Comparison of ENCODE assay signal across 1 cellular context in the genomic region with DNA sequence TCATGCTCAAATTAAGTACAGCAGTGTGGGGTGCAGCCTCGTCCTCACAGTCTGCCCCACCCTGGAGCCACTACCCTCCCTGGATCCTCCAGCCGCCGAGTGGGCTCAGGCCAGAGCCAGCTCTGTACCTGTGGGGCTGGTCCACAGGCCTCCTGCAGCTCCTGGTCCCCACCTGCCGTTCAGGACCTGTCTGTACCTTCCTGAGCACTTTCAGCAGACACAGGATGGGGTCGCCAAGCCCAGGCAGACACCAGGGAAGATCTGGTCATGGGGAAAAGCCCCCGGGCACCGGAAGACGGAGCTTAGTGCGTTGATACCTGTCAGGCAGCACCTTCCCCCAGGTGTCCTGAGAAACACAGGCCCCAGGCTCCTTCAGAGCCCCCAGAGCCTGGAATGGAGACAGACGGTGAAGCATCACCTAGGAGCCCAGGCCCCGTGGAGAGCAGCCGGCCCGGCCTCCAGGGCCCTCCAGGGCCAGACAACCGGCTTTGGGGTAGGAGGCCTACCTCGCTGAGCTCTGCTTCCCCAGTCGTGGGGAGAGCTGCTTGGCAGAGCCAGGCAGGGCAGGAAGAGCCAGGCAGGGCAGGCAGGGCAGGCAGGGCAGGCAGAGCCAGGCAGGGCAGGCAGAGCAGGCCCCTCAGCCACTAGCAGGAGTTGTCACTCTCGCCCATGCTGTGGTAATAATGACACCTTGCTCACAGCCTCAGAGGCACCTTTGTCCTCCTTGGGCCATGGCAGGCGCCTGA.
TF ChIP-seq lines count a peak whose summit lies in the region.

No MANE protein-coding gene starts in this region.

TF ChIP-seq in WTC11, 78 proteins besides CTCF, POLR2A, EP300 and RAD21 (continued from another document):
- TF ChIP-seq ZNF396 (CRISPR knock-in tag; IDR thresholded peaks at IDR 0.05; ENCODE audit: borderline replicate concordance) (no peak), TP53 (CRISPR knock-in tag; IDR thresholded peaks at IDR 0.05) (no peak), TEAD1 (CRISPR knock-in tag; IDR thresholded peaks at IDR 0.05) (no peak)
- TF ChIP-seq, protein P1, sequence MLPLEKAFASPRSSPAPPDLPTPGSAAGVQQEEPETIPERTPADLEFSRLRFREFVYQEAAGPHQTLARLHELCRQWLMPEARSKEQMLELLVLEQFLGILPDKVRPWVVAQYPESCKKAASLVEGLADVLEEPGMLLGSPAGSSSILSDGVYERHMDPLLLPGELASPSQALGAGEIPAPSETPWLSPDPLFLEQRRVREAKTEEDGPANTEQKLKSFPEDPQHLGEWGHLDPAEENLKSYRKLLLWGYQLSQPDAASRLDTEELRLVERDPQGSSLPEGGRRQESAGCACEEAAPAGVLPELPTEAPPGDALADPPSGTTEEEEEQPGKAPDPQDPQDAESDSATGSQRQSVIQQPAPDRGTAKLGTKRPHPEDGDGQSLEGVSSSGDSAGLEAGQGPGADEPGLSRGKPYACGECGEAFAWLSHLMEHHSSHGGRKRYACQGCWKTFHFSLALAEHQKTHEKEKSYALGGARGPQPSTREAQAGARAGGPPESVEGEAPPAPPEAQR (CRISPR knock-in tag; IDR thresholded peaks at IDR 0.05): no peak
- TF ChIP-seq, protein P2, sequence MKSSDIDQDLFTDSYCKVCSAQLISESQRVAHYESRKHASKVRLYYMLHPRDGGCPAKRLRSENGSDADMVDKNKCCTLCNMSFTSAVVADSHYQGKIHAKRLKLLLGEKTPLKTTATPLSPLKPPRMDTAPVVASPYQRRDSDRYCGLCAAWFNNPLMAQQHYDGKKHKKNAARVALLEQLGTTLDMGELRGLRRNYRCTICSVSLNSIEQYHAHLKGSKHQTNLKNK (CRISPR knock-in tag; IDR thresholded peaks at IDR 0.05): no peak
